ENCODE assay signal across 2 cellular contexts in the genomic region with DNA sequence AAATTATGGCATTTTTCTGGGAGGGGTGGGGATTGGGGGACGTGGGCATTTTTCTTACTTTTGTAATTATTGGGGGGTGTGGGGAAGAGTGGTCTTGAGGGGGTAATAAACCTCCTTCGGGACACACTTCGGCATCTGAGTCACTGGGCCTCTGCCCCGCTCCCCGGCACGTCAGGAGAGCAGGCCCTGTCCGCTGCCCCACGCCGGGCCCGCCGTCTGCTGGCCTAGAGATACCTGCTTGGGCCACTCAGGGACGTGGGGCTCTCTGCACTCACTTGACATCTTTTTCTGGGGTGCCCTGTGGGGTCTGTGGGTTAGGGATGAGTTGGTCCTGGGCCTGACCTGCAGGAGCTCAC.
A peak's percentile ranks its signal among the peaks of the same experiment; 100 is the strongest.
TF ChIP-seq lines count a peak whose summit lies in the region.

No MANE protein-coding gene starts in this region.

TF ChIP-seq in A549, 52 proteins besides CTCF, POLR2A, EP300 and RAD21:
- TF ChIP-seq JUN (IDR thresholded peaks at IDR 0.05) (no peak), HOXA7 (CRISPR knock-in tag; IDR thresholded peaks at IDR 0.05) (no peak), NPAS2 (CRISPR knock-in tag; IDR thresholded peaks at IDR 0.05; ENCODE audit: borderline replicate concordance) (no peak), ZC3H11A (IDR thresholded peaks at IDR 0.05) (no peak), RNF2 (IDR thresholded peaks at IDR 0.05; ENCODE audit: borderline replicate concordance, low read depth) (no peak), POLR2AphosphoS2 (conservative IDR thresholded peaks at IDR 0.05; ENCODE audit: low read length) (0 out of 2 replicates have a peak, but pooled peaks have one; percentile 17), GATA3 (IDR thresholded peaks at IDR 0.05; ENCODE audit: borderline replicate concordance) (peak; percentile 14; the same call in 1 of the 2 replicates)

TF ChIP-seq in IMR-90, 13 proteins besides CTCF, POLR2A, EP300 and RAD21:
- TF ChIP-seq BHLHE40 (IDR thresholded peaks at IDR 0.05; ENCODE audit: low read depth, low read length) (no peak), MAFK (IDR thresholded peaks at IDR 0.05; ENCODE audit: low read depth, low read length) (no peak), CEBPB (IDR thresholded peaks at IDR 0.05; ENCODE audit: low read depth, low read length) (no peak), MXI1 (IDR thresholded peaks at IDR 0.05; ENCODE audit: borderline replicate concordance, low read depth, low read length) (no peak), RFX5 (IDR thresholded peaks at IDR 0.05; ENCODE audit: low read depth, low read length) (no peak), NFE2L2 (IDR thresholded peaks at IDR 0.05; ENCODE audit: low read depth, low read length) (no peak), SMC3 (IDR thresholded peaks at IDR 0.05; ENCODE audit: low read depth, low read length) (no peak), FOS (IDR thresholded peaks at IDR 0.05; ENCODE audit: low read depth, low read length) (no peak), RCOR1 (IDR thresholded peaks at IDR 0.05; ENCODE audit: insufficient replicate concordance, low read length) (no peak), MAZ (IDR thresholded peaks at IDR 0.05; ENCODE audit: borderline replicate concordance, low read depth, low read length) (no peak), CHD1 (IDR thresholded peaks at IDR 0.05; ENCODE audit: low read depth, low read length) (no peak)
- TF ChIP-seq, protein P1, sequence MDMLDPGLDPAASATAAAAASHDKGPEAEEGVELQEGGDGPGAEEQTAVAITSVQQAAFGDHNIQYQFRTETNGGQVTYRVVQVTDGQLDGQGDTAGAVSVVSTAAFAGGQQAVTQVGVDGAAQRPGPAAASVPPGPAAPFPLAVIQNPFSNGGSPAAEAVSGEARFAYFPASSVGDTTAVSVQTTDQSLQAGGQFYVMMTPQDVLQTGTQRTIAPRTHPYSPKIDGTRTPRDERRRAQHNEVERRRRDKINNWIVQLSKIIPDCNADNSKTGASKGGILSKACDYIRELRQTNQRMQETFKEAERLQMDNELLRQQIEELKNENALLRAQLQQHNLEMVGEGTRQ (IDR thresholded peaks at IDR 0.05; ENCODE audit: low read depth, low read length) = no peak
- TF ChIP-seq, protein P2, sequence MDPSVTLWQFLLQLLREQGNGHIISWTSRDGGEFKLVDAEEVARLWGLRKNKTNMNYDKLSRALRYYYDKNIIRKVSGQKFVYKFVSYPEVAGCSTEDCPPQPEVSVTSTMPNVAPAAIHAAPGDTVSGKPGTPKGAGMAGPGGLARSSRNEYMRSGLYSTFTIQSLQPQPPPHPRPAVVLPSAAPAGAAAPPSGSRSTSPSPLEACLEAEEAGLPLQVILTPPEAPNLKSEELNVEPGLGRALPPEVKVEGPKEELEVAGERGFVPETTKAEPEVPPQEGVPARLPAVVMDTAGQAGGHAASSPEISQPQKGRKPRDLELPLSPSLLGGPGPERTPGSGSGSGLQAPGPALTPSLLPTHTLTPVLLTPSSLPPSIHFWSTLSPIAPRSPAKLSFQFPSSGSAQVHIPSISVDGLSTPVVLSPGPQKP (IDR thresholded peaks at IDR 0.05; ENCODE audit: borderline replicate concordance, low read depth, low read length) = no peak
